8 cellular contexts compared by ENCODE assay signal in the genomic region with DNA sequence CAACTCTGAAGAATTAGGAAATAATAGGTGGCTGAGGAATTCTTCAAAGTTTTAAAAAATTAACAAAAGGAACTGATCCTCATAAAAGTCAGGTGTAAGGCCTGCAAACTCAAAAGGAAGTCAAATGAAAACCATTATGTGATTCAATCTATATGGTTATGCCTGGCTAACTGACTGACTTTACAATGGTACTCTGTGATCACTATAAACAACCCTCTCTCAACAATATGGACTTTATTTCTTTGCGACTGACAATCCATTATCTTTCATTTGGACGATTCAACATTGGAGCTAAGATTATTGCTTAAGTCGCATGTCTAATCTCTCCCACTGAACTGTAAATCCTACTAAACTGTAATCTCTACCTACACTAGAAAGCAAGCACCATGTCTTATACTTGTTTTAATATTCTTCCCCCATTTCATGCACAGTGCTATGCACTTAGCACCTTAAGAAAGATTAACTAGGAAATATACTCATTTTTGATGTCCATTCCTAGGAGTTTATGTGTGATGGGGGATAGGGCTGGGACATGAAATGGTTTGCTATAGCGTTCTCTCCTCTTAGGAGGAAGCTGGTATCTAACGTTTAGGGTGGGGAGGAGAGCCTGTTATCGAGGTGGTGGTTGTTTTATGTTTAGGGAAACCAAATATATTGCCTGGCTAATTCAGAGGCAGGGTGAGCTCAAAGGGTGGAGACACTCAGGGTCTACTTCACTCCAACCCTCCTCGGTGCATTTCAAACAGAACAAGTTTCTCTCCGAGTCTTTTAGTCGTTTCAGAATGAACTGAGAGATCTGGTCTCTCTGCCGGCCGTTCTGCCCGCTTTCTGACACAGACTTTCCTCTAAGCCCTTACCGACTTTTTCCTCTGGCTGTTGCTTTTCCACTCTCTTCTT. TPM values are rescaled to one million over a fixed set of nuclear protein-coding genes. Genes with fewer than 3 reads are reported as not detected.
A peak's percentile ranks its signal among the peaks of the same experiment; 100 is the strongest.
DNase-seq lines count a peak whose midpoint lies in the region; ATAC-seq and TF ChIP-seq lines count a peak whose summit lies in the region.

No MANE protein-coding gene starts in this region.

- peak overlapping the region; percentile 58 for H3K4me3 ChIP-seq in KMS-11 (IDR thresholded peaks at IDR 0.05; ENCODE audit: insufficient read depth, low read depth, low read length)
- peak overlapping the region; percentile 84 for H3K4me3 ChIP-seq in fibroblast of mammary gland (ENCODE audit: control insufficient read depth, low read depth, low read length)

- H3K27ac ChIP-seq in KMS-11: peak overlapping the region; percentile 35; the same call in 1 of the 2 replicates

- H3K36me3 ChIP-seq in KMS-11 (ENCODE audit: insufficient read depth): no peaks in the 10 kb centered on the region

- H3K27ac Mint-ChIP-seq in Calu3 (ENCODE audit: unreplicated experiment): peak overlapping the region; percentile 96
- peak overlapping the region; percentile 91 for H3K27ac Mint-ChIP-seq in activated CD8-positive, alpha-beta T cell treated with anti-CD3 and anti-CD28 coated beads, Interleukin-2, amount 10 ng/mL, durations not matched to agents 7 days and 5 days
- peak overlapping the region; percentile 96 to 99 (median 98) for H3K27ac Mint-ChIP-seq in naive thymus-derived CD8-positive, alpha-beta T cell

- H3K27me3 Mint-ChIP-seq in Calu3 (ENCODE audit: unreplicated experiment): no peaks in the 10 kb centered on the region
- no peaks in the 10 kb centered on the region for H3K27me3 Mint-ChIP-seq in activated CD8-positive, alpha-beta T cell treated with anti-CD3 and anti-CD28 coated beads, Interleukin-2, amount 10 ng/mL, durations not matched to agents 7 days and 5 days (ENCODE audit: low read depth)
- no peaks in the 10 kb centered on the region for H3K27me3 Mint-ChIP-seq in naive thymus-derived CD8-positive, alpha-beta T cell

- peak overlapping the region; percentile 93; the same call in 1 of the 2 replicates for H2AFZ ChIP-seq in KMS-11 (ENCODE audit: low read depth)

- intact Hi-C loops in Calu3 (cut with micrococcal nuclease; ENCODE audit: unreplicated experiment): loop anchor here (1.0 to 2.0 kb wide), 2 partner anchors 33 to 49 kb away; a partner anchor contains a TSS

- CTCF ChIA-PET in Calu3 (lab: Charles Lee) (interaction anchor here (3.5 kb wide), 1 partner anchor 33 kb away, joined by 30 read pairs; no protein-coding TSS in a partner anchor), HEK293T (lab: Yijun Ruan, JAX) (interaction anchor here (0.6 to 0.8 kb wide), 2 partner anchors 10 to 650 kb away, joined by 3 read pairs; no protein-coding TSS in a partner anchor)
- CTCF ChIA-PET in activated CD8-positive, alpha-beta T cell treated with anti-CD3 and anti-CD28 coated beads, Interleukin-2, amount 10 ng/mL, durations not matched to agents 7 days and 5 days (lab: Charles Lee): interaction anchor here (0.6 to 2.3 kb wide), 7 partner anchors 26 to 122 kb away, joined by 3 to 15 read pairs (median 3); no protein-coding TSS in a partner anchor

- peaks cover 41% of the 10 kb centered on the region; the same call in 1 of the 2 replicates for H3K79me2 ChIP-seq in KMS-11 (ENCODE audit: insufficient read depth, low read depth)

- H3K27me3 ChIP-seq in KMS-11 (ENCODE audit: insufficient read depth, low read depth): no peaks in the 10 kb centered on the region

- DNase-seq in Calu3: no peak
- DNase-seq in activated CD8-positive, alpha-beta T cell treated with anti-CD3 and anti-CD28 coated beads, Interleukin-2, amount 10 ng/mL, durations not matched to agents 7 days and 5 days: peak; percentile 41
- peak; percentile 21 for DNase-seq in fibroblast of mammary gland (ENCODE audit: low read depth)
- DNase-seq in naive thymus-derived CD8-positive, alpha-beta T cell: peak in 3 of 10 donors; percentile 39 to 54 (median 48)
- no peak for DNase-seq in NCI-H2171 (lab: John Stamatoyannopoulos, UW)
- no peak for DNase-seq in HEK293T (ENCODE audit: extremely low spot score)

- POLR2A ChIA-PET in activated CD8-positive, alpha-beta T cell treated with anti-CD3 and anti-CD28 coated beads, Interleukin-2, amount 10 ng/mL, durations not matched to agents 7 days and 5 days (lab: Charles Lee): interaction anchor here (0.7 to 5.3 kb wide), 3 partner anchors 10 to 50 kb away, joined by 3 to 109 read pairs (median 3); a partner anchor contains a TSS
- POLR2A ChIA-PET in naive thymus-derived CD8-positive, alpha-beta T cell (lab: Charles Lee): interaction anchor here (0.6 to 13.0 kb wide), 18 partner anchors 9 to 123 kb away, joined by 3 to 353 read pairs (median 4); a partner anchor contains a TSS
- POLR2A ChIA-PET in HEK293T (lab: Yijun Ruan, JAX): interaction anchor here (0.9 kb wide), 1 partner anchor 52 kb away, joined by 4 read pairs; no protein-coding TSS in a partner anchor

- BruUV-seq in Calu3 (replicated peaks; lab: Mats Ljungman, UMichigan): TSS peak; percentile 53

- H4K20me1 ChIP-seq in KMS-11 (ENCODE audit: insufficient read depth): no peaks in the 10 kb centered on the region

- peaks cover 42% of the 10 kb centered on the region for H3K36me3 Mint-ChIP-seq in Calu3 (ENCODE audit: insufficient read depth, unreplicated experiment)
- H3K36me3 Mint-ChIP-seq in activated CD8-positive, alpha-beta T cell treated with anti-CD3 and anti-CD28 coated beads, Interleukin-2, amount 10 ng/mL, durations not matched to agents 7 days and 5 days (ENCODE audit: low read depth): peaks cover 34% of the 10 kb centered on the region
- H3K36me3 Mint-ChIP-seq in naive thymus-derived CD8-positive, alpha-beta T cell: peaks cover 13 to 23% (median 13%) of the 10 kb centered on the region in 3 donors

- H3K4me2 ChIP-seq in KMS-11: peak overlapping the region; percentile 93

- no peaks in the 10 kb centered on the region for H3K9me3 Mint-ChIP-seq in Calu3 (ENCODE audit: low read depth, unreplicated experiment)
- no peaks in the 10 kb centered on the region for H3K9me3 Mint-ChIP-seq in activated CD8-positive, alpha-beta T cell treated with anti-CD3 and anti-CD28 coated beads, Interleukin-2, amount 10 ng/mL, durations not matched to agents 7 days and 5 days (ENCODE audit: insufficient read depth)
- H3K9me3 Mint-ChIP-seq in naive thymus-derived CD8-positive, alpha-beta T cell: peaks cover 0 to 2% (median 0%) of the 10 kb centered on the region in 9 donors

- peaks cover 20% of the 10 kb centered on the region for H3K4me1 Mint-ChIP-seq in Calu3 (ENCODE audit: low read depth, unreplicated experiment)
- H3K4me1 Mint-ChIP-seq in activated CD8-positive, alpha-beta T cell treated with anti-CD3 and anti-CD28 coated beads, Interleukin-2, amount 10 ng/mL, durations not matched to agents 7 days and 5 days (ENCODE audit: low read depth): peaks cover 56% of the 10 kb centered on the region
- H3K4me1 Mint-ChIP-seq in naive thymus-derived CD8-positive, alpha-beta T cell: peaks cover 14 to 65% (median 52%) of the 10 kb centered on the region in 4 donors

- ATAC-seq in activated CD8-positive, alpha-beta T cell treated with anti-CD3 and anti-CD28 coated beads, Interleukin-2, amount 10 ng/mL, durations not matched to agents 7 days and 5 days: peak; percentile 19
- ATAC-seq in naive thymus-derived CD8-positive, alpha-beta T cell: peak; percentile 15 to 19
- ATAC-seq in GM21360 (IDR thresholded peaks at IDR 0.05; ENCODE audit: unreplicated experiment): no peak

- peaks cover 42% of the 10 kb centered on the region for H3K4me1 ChIP-seq in KMS-11 (ENCODE audit: low read depth, poor library complexity, severe bottlenecking)

- H3K9ac ChIP-seq in KMS-11: peak overlapping the region; percentile 77; the same call in 1 of the 2 replicates

- H3K4me3 Mint-ChIP-seq in Calu3 (ENCODE audit: low read depth, unreplicated experiment): peak overlapping the region; percentile 98
- H3K4me3 Mint-ChIP-seq in activated CD8-positive, alpha-beta T cell treated with anti-CD3 and anti-CD28 coated beads, Interleukin-2, amount 10 ng/mL, durations not matched to agents 7 days and 5 days: peak overlapping the region; percentile 97
- H3K4me3 Mint-ChIP-seq in naive thymus-derived CD8-positive, alpha-beta T cell: peak overlapping the region; percentile 93 to 100 (median 99)

- TF ChIP-seq CTCF in Calu3 (IDR thresholded peaks at IDR 0.05; ENCODE audit: unreplicated experiment) (no peak), KMS-11 (conservative IDR thresholded peaks at IDR 0.05; ENCODE audit: low read depth, low read length) (no peak), fibroblast of mammary gland (conservative IDR thresholded peaks at IDR 0.05; ENCODE audit: control insufficient read depth, insufficient read depth, low read depth, low read length) (no peak)

TF ChIP-seq in HEK293T, 16 proteins besides CTCF, POLR2A, EP300 and RAD21:
- TF ChIP-seq TARDBP (IDR thresholded peaks at IDR 0.05): no peak
- TF ChIP-seq ELF4 (IDR thresholded peaks at IDR 0.05): no peak
- no peak for TF ChIP-seq CTBP1 (IDR thresholded peaks at IDR 0.05; ENCODE audit: borderline replicate concordance)
- TF ChIP-seq HDGF (IDR thresholded peaks at IDR 0.05; ENCODE audit: borderline replicate concordance): no peak
- no peak for TF ChIP-seq SUZ12 (IDR thresholded peaks at IDR 0.05)
- TF ChIP-seq SP1 (IDR thresholded peaks at IDR 0.05): no peak
- no peak for TF ChIP-seq ZNF384 (IDR thresholded peaks at IDR 0.05)
- no peak for TF ChIP-seq LEF1 (IDR thresholded peaks at IDR 0.05; ENCODE audit: borderline replicate concordance)
- TF ChIP-seq FOXM1 (IDR thresholded peaks at IDR 0.05; ENCODE audit: borderline replicate concordance): no peak
- TF ChIP-seq BHLHE40 (IDR thresholded peaks at IDR 0.05; ENCODE audit: borderline replicate concordance): no peak

RNA-seq across cellular contexts. Expression of a gene that starts 1.3 kb away (rescaled TPM):
- total RNA-seq in Calu3 (2022): 63.0 and 70.3 TPM in 2 replicates
- 10 to 100 TPM; 53.5 to 54.4 TPM for total RNA-seq in activated CD8-positive, alpha-beta T cell treated with anti-CD3 and anti-CD28 coated beads, Interleukin-2, amount 10 ng/mL, durations not matched to agents 7 days and 5 days
- total RNA-seq in naive thymus-derived CD8-positive, alpha-beta T cell: 100 to 1,000 TPM; 151 to 163 TPM
- 10 to 100 TPM; 46.4 to 79.6 (median 52.8) TPM for polyA plus RNA-seq in naive thymus-derived CD8-positive, alpha-beta T cell

RNA-seq across cellular contexts. Expression of a gene that starts 48.1 kb away (rescaled TPM):
- 347 and 370 TPM in 2 replicates for total RNA-seq in Calu3 (2022)
- total RNA-seq in activated CD8-positive, alpha-beta T cell treated with anti-CD3 and anti-CD28 coated beads, Interleukin-2, amount 10 ng/mL, durations not matched to agents 7 days and 5 days: 100 to 1,000 TPM; 482 to 509 TPM
- total RNA-seq in naive thymus-derived CD8-positive, alpha-beta T cell: 100 to 1,000 TPM; 357 to 359 TPM
- 100 to 1,000 TPM; 268 to 375 (median 332) TPM for polyA plus RNA-seq in naive thymus-derived CD8-positive, alpha-beta T cell

Comparison
In these comparisons a context has a peak if more than half of its experiments do, and no peak if none do; other contexts are left out.
1. DNase-seq: peak in activated CD8-positive, alpha-beta T cell treated with anti-CD3 and anti-CD28 coated beads, Interleukin-2, amount 10 ng/mL, durations not matched to agents 7 days and 5 days (single experiment) and fibroblast of mammary gland (single experiment); none in Calu3 (single experiment), NCI-H2171 (single experiment) and HEK293T (single experiment).
2. Peak in every context shown above with its lines, with median percentiles within 50 percentile points of each other: H3K27ac Mint-ChIP-seq and H3K4me3 Mint-ChIP-seq.